Comparison of ENCODE assay signal across 20 cellular contexts in genomic region chr5:115884704-115885103, GRCh38. TPM values are rescaled to one million over a fixed set of nuclear protein-coding genes. Genes with fewer than 3 reads are reported as not detected.
DNase-seq lines count a peak whose midpoint lies in the region; ATAC-seq and TF ChIP-seq lines count a peak whose summit lies in the region.
"Had no signal": no experiment of that assay in that cellular context is flagged by ENCODE, and none has a peak within 500 bp of the region (broad histone marks: within the 10 kb centered on the region; RNA-seq: fewer than 3 reads in every experiment).

No MANE protein-coding gene starts in this region.

- H3K4me3 ChIP-seq in breast epithelium = no peak overlapping the region
- no peak overlapping the region for H3K4me3 ChIP-seq in right lobe of liver
- H3K4me3 ChIP-seq in coronary artery = no peak overlapping the region
- no peak overlapping the region for H3K4me3 ChIP-seq in osteoblast (ENCODE audit: insufficient read depth, low read length)
- H3K4me3 ChIP-seq: A549; BLaER1 treated with 17β-estradiol and CSF1 and Interleukin-3, amounts not matched to agents 10 nM and 100 nM; GM12878 had no signal

- H3K9me3 ChIP-seq in breast epithelium (peaks cover 0 to 4% of the 10 kb centered on the region in 2 donors), right lobe of liver (no peaks in the 10 kb centered on the region), osteoblast (ENCODE audit: low read depth, low read length) (no peaks in the 10 kb centered on the region)
- H3K9me3 ChIP-seq: A549, Caco-2 had no signal

- CTCF ChIA-PET in MCF 10A (lab: Yijun Ruan, JAX) = no interaction called here

- peaks cover 15% of the 10 kb centered on the region for H3K79me2 ChIP-seq in osteoblast (ENCODE audit: insufficient read depth, low read length)

- TF ChIP-seq CTCF in MCF 10A (IDR thresholded peaks at IDR 0.05; ENCODE audit: unreplicated experiment) (no peak), breast epithelium (IDR thresholded peaks at IDR 0.05) (no peak), right lobe of liver (IDR thresholded peaks at IDR 0.05) (no peak), coronary artery (IDR thresholded peaks at IDR 0.05) (no peak), osteoblast (IDR thresholded peaks at IDR 0.05; ENCODE audit: extremely low read depth, low read depth, low read length) (no peak)

- no TSS peak for BruUV-seq in MCF 10A (replicated peaks; lab: Mats Ljungman, UMichigan)

- H3K36me3 Mint-ChIP-seq in MCF 10A (ENCODE audit: insufficient read depth, unreplicated experiment) = peaks cover 6% of the 10 kb centered on the region

- DNase-seq in MCF 10A (ENCODE audit: unreplicated experiment) (no peak), breast epithelium (ENCODE audit: low spot score in 2 of 2) (no peak), left lobe of liver (ENCODE audit: low spot score) (no peak), right lobe of liver (no peak), coronary artery (ENCODE audit: low spot score) (no peak), osteoblast (ENCODE audit: insufficient read length, low spot score, missing footprints) (no peak)
- DNase-seq in activated CD8-positive, alpha-beta memory T cell treated with anti-CD3 and anti-CD28 coated beads, Interleukin-2, amount 50 U/mL, for 48 hours = no peak
- DNase-seq: AML-193; Caco-2; Calu3; CD4-positive, alpha-beta T cell; CD8-positive, alpha-beta T cell; DMS79 treated with DMSO at 0.1 percent for 48 hours; GF-D8 had no signal

- peak overlapping the region; percentile 50 for H3K27ac Mint-ChIP-seq in MCF 10A (ENCODE audit: low read depth, unreplicated experiment)
- H3K27ac Mint-ChIP-seq: B cell; CD4-positive, alpha-beta T cell; CD8-positive, alpha-beta T cell had no signal

- H3K36me3 ChIP-seq in breast epithelium (no peaks in the 10 kb centered on the region), right lobe of liver (no peaks in the 10 kb centered on the region), osteoblast (ENCODE audit: insufficient read depth, low read length) (no peaks in the 10 kb centered on the region)

- no peak overlapping the region for H3K4me3 Mint-ChIP-seq in MCF 10A (ENCODE audit: unreplicated experiment)
- H3K4me3 Mint-ChIP-seq: B cell; CD4-positive, alpha-beta T cell; CD8-positive, alpha-beta T cell had no signal

- no peak overlapping the region for H3K4me2 ChIP-seq in osteoblast (ENCODE audit: insufficient read depth, low read length)
- H3K4me2 ChIP-seq: A549; BLaER1 treated with 17β-estradiol and CSF1 and Interleukin-3, amounts not matched to agents 10 nM and 100 nM had no signal

- H3K27ac ChIP-seq in breast epithelium = no peak overlapping the region
- H3K27ac ChIP-seq in right lobe of liver = peak overlapping the region in 1 of 3 donors; percentile 35
- no peak overlapping the region for H3K27ac ChIP-seq in coronary artery
- H3K27ac ChIP-seq in osteoblast (ENCODE audit: low read depth, low read length) = no peak overlapping the region
- H3K27ac ChIP-seq: 22Rv1; A549; BLaER1 treated with 17β-estradiol and CSF1 and Interleukin-3, amounts not matched to agents 10 nM and 100 nM; C4-2B had no signal

- intact Hi-C loops in MCF 10A (cut with micrococcal nuclease) (no loop called here), breast epithelium (cut with DNase I; ENCODE audit: low total_unique reads) (loop anchor here (5.0 kb wide), 1 partner anchor 312 kb away; no protein-coding TSS in a partner anchor), right lobe of liver (cut with DNase I) (no loop called here)

- no peaks in the 10 kb centered on the region for H3K4me1 Mint-ChIP-seq in MCF 10A (ENCODE audit: insufficient read depth, unreplicated experiment)
- H3K4me1 Mint-ChIP-seq: B cell had no signal

- POLR2A ChIA-PET in MCF 10A (lab: Yijun Ruan, JAX) = no interaction called here

- no peak for TF ChIP-seq POLR2A in breast epithelium (IDR thresholded peaks at IDR 0.05)
- TF ChIP-seq POLR2A in right lobe of liver (IDR thresholded peaks at IDR 0.05) = no peak

- ATAC-seq in left lobe of liver (peak; percentile 59), right lobe of liver (peak; percentile 34 to 70 (median 50))
- ATAC-seq: A549; CD8-positive, alpha-beta T cell; GM12878 had no signal

- H4K20me1 ChIP-seq in osteoblast (ENCODE audit: insufficient read depth, low read length) = no peaks in the 10 kb centered on the region

- H3K9me3 Mint-ChIP-seq in MCF 10A (ENCODE audit: unreplicated experiment) = no peaks in the 10 kb centered on the region
- H3K9me3 Mint-ChIP-seq: CD4-positive, alpha-beta T cell; CD8-positive, alpha-beta T cell had no signal

- 67% methylated on average over 1 of the region's 1 CpG for WGBS in right lobe of liver (ENCODE audit: insufficient coverage, low coverage, low lambda C conversion rate, missing lambda C conversion rate)

- no peaks in the 10 kb centered on the region for H3K4me1 ChIP-seq in breast epithelium
- H3K4me1 ChIP-seq in right lobe of liver = peaks cover 0 to 12% (median 1%) of the 10 kb centered on the region in 4 donors
- peaks cover 4% of the 10 kb centered on the region for H3K4me1 ChIP-seq in osteoblast (ENCODE audit: insufficient read depth, low read length)
- H3K4me1 ChIP-seq: A549; BLaER1 treated with 17β-estradiol and CSF1 and Interleukin-3, amounts not matched to agents 10 nM and 100 nM; Caco-2 had no signal

- H3K27me3 ChIP-seq in breast epithelium (no peaks in the 10 kb centered on the region), right lobe of liver (no peaks in the 10 kb centered on the region), osteoblast (ENCODE audit: insufficient read depth, low read length) (no peaks in the 10 kb centered on the region)
- H3K27me3 ChIP-seq: BLaER1 treated with 17β-estradiol and CSF1 and Interleukin-3, amounts not matched to agents 10 nM and 100 nM had no signal

- no peaks in the 10 kb centered on the region for H3K27me3 Mint-ChIP-seq in MCF 10A (ENCODE audit: insufficient read depth, unreplicated experiment)
- H3K27me3 Mint-ChIP-seq: B cell; CD4-positive, alpha-beta T cell had no signal

- no peak overlapping the region for H2AFZ ChIP-seq in osteoblast (ENCODE audit: low read length)

RNA-seq across cellular contexts. Expression of gene AP3S1, which starts 43.0 kb away (rescaled TPM):
- 94.6 and 102 TPM in 2 replicates for total RNA-seq in MCF 10A (2022)
- total RNA-seq in breast epithelium = 10 to 100 TPM; 74.7 to 93.7 (median 89.9) TPM
- 36.6 TPM for total RNA-seq in left lobe of liver
- total RNA-seq in right lobe of liver = 10 to 100 TPM; 27.8 to 51.0 (median 40.4) TPM
- total RNA-seq in osteoblast = 109 and 131 TPM in 2 replicates

RNA-seq across cellular contexts. Expression of gene ATG12, which starts 43.3 kb away (rescaled TPM):
- total RNA-seq in MCF 10A (2022) (42.6 and 46.3 TPM in 2 replicates), breast epithelium (10 to 100 TPM; 46.0 to 63.0 (median 50.8) TPM), left lobe of liver (17.0 TPM), right lobe of liver (10 to 100 TPM; 18.4 to 32.4 (median 21.8) TPM), osteoblast (80.0 and 93.4 TPM in 2 replicates)
